In genomic region chr14:36663404-36664321, GRCh38 we compare ENCODE assay signal across 9 cellular contexts. TPM values are rescaled to one million over a fixed set of nuclear protein-coding genes. Genes with fewer than 3 reads are reported as not detected.
A peak's percentile ranks its signal among the peaks of the same experiment; 100 is the strongest.
DNase-seq lines count a peak whose midpoint lies in the region; ATAC-seq and TF ChIP-seq lines count a peak whose summit lies in the region.
"Had no signal": no experiment of that assay in that cellular context is flagged by ENCODE, and none has a peak within 500 bp of the region (broad histone marks: within the 10 kb centered on the region; RNA-seq: fewer than 3 reads in every experiment).

No MANE protein-coding gene starts in this region.

- intact Hi-C loops in esophagus muscularis mucosa (cut with DNase I) (no loop called here), psoas muscle (cut with DNase I) (no loop called here), mucosa of descending colon (cut with DNase I, micrococcal nuclease) (no loop called here)

- H3K36me3 Mint-ChIP-seq in effector memory CD8-positive, alpha-beta T cell (ENCODE audit: insufficient read depth): no peaks in the 10 kb centered on the region

- 0% methylated on average over 19 of the region's 39 CpGs for WGBS in esophagus muscularis mucosa
- WGBS in psoas muscle, 3 donors: 1 to 2% (median 2%) methylated on average over 39 of the region's 39 CpGs

- H3K4me1 Mint-ChIP-seq in effector memory CD8-positive, alpha-beta T cell (ENCODE audit: low read depth in 2 of 2): peaks cover 7 to 18% of the 10 kb centered on the region in 2 donors

- H3K4me3 Mint-ChIP-seq in effector memory CD8-positive, alpha-beta T cell: peak overlapping the region in 1 of 2 donors; percentile 29

- H3K27ac ChIP-seq in esophagus muscularis mucosa (replicated peaks in 1 of 4): no peak overlapping the region
- H3K27ac ChIP-seq in psoas muscle: no peak overlapping the region
- H3K27ac ChIP-seq in Peyer's patch: no peak overlapping the region
- H3K27ac ChIP-seq in substantia nigra (ENCODE audit: low read depth, low read length, poor library complexity, severe bottlenecking): no peak overlapping the region

- DNase-seq in DMS79 treated with DMSO at 0.1 percent for 48 hours (lab: John Stamatoyannopoulos, UW) (peak; percentile 87), NCI-H748 (lab: John Stamatoyannopoulos, UW; ENCODE audit: unreplicated experiment) (peak; percentile 42), esophagus muscularis mucosa (ENCODE audit: extremely low spot score) (no peak), psoas muscle (peak in 1 of 2 donors; percentile 68), mucosa of descending colon (no peak), Peyer's patch (no peak), substantia nigra (lab: John Stamatoyannopoulos, UW) (no peak)
- DNase-seq in effector memory CD8-positive, alpha-beta T cell: no peak
- DNase-seq: activated CD4-positive, alpha-beta T cell treated with anti-CD3 and anti-CD28 coated beads, Interleukin-2, amount 50 U/mL, for 48 hours had no signal

- H3K27ac Mint-ChIP-seq in effector memory CD8-positive, alpha-beta T cell: no peak overlapping the region

- H3K9me3 Mint-ChIP-seq in effector memory CD8-positive, alpha-beta T cell: no peaks in the 10 kb centered on the region

- no peak for TF ChIP-seq POLR2A in esophagus muscularis mucosa (IDR thresholded peaks at IDR 0.05; ENCODE audit: low read depth)
- no peak for TF ChIP-seq POLR2A in Peyer's patch (IDR thresholded peaks at IDR 0.05)

- TF ChIP-seq CTCF in esophagus muscularis mucosa (IDR thresholded peaks at IDR 0.05): no peak
- TF ChIP-seq CTCF in psoas muscle (IDR thresholded peaks at IDR 0.05): no peak
- TF ChIP-seq CTCF in mucosa of descending colon (IDR thresholded peaks at IDR 0.05): no peak
- TF ChIP-seq CTCF in Peyer's patch (IDR thresholded peaks at IDR 0.05): no peak

- H3K9me3 ChIP-seq in esophagus muscularis mucosa (no peaks in the 10 kb centered on the region), psoas muscle (no peaks in the 10 kb centered on the region), mucosa of descending colon (no peaks in the 10 kb centered on the region), Peyer's patch (no peaks in the 10 kb centered on the region)

- H3K27me3 Mint-ChIP-seq in effector memory CD8-positive, alpha-beta T cell: peaks cover 79 to 87% of the 10 kb centered on the region in 2 donors

- no peaks in the 10 kb centered on the region for H3K36me3 ChIP-seq in esophagus muscularis mucosa
- H3K36me3 ChIP-seq in psoas muscle (ENCODE audit: insufficient read depth in 1 of 2, low read depth in 1 of 2): no peaks in the 10 kb centered on the region
- no peaks in the 10 kb centered on the region for H3K36me3 ChIP-seq in mucosa of descending colon (ENCODE audit: low read depth)
- H3K36me3 ChIP-seq in Peyer's patch: no peaks in the 10 kb centered on the region

- TF ChIP-seq EP300 in esophagus muscularis mucosa (IDR thresholded peaks at IDR 0.05): no peak

- H3K27me3 ChIP-seq in esophagus muscularis mucosa (peaks cover 24 to 100% (median 83%) of the 10 kb centered on the region in 4 donors), psoas muscle (ENCODE audit: insufficient read depth in 3 of 3, low read length in 2 of 3) (peaks cover 3 to 100% (median 56%) of the 10 kb centered on the region in 3 donors), Peyer's patch (peaks cover 3 to 77% of the 10 kb centered on the region in 2 donors)

- H3K4me1 ChIP-seq in esophagus muscularis mucosa: peaks cover 41 to 67% (median 57%) of the 10 kb centered on the region in 4 donors
- peaks cover 25% of the 10 kb centered on the region for H3K4me1 ChIP-seq in psoas muscle
- H3K4me1 ChIP-seq in mucosa of descending colon (ENCODE audit: low read depth): peaks cover 28% of the 10 kb centered on the region
- H3K4me1 ChIP-seq in Peyer's patch: peaks cover 0 to 42% (median 0%) of the 10 kb centered on the region in 4 donors

- H3K4me3 ChIP-seq in esophagus muscularis mucosa (peak overlapping the region; percentile 40 to 48 (median 44)), psoas muscle (peak overlapping the region; percentile 60), mucosa of descending colon (no peak overlapping the region), Peyer's patch (peak overlapping the region in 2 of 4 donors; percentile 3 to 13)

- peak in 1 of 4 donors; percentile 22 for ATAC-seq in psoas muscle
- no peak for ATAC-seq in effector memory CD8-positive, alpha-beta T cell (replicated peaks)
- ATAC-seq in mucosa of descending colon: no peak

RNA-seq across cellular contexts. Expression of gene PAX9, which starts 2.0 kb away (rescaled TPM):
- total RNA-seq in esophagus muscularis mucosa (1 to 10 TPM in 1 of 4 donors, under 1 TPM in 3; 0.50 to 2.1 (median 0.77) TPM), psoas muscle (1 to 10 TPM in 1 of 4 donors, under 1 TPM in 3; 0.24 to 1.4 (median 0.56) TPM), mucosa of descending colon (under 1 TPM; 0.29 to 0.44 (median 0.38) TPM), Peyer's patch (not detected)
- under 1 TPM; 0.13 to 0.49 (median 0.47) TPM for polyA plus RNA-seq in psoas muscle

Comparison
In these comparisons a context has a peak if more than half of its experiments do, and no peak if none do; other contexts are left out.
1. DNase-seq: peak in DMS79 treated with DMSO at 0.1 percent for 48 hours (single experiment) and NCI-H748 (single experiment); none in esophagus muscularis mucosa (single experiment), effector memory CD8-positive, alpha-beta T cell (0 of 3), mucosa of descending colon (0 of 3), Peyer's patch (0 of 3) and substantia nigra (0 of 49).